ENCODE assay signal across 8 cellular contexts in the genomic region with DNA sequence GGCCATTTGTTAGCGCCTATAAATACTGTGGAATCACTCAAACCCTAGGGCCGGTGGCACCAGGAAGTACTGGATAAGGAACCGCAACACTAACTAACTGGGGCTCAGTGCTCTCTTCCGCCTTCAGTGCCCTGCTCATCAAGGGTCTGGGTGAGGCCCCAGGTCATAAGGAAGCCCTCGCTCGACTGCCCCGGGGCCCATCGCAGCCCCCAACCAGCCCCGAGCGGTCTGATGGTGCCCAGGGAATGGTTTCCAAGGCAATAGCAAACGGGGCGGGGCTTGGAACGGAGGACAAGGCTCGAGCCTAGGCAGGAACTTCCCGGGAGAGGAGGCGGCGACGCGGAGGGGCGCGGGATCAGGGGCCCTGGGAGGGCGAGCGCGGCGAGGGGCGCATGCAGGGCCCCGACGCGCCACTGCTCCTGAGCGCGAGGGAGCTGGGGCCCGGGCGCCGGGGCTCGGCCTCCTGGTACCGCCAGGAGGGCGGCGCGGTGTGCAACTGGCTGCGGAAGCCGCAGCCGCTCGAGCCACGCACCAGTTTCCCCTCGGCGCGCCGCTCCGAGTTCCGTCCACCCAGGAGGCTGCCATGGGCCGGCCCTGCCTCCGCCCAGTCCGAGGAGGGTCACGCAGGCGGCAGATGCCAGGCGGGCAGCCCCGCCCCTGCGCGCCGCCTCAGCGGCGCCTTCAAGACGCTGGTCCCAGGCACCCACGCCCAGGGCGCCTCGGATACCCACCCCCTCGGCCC. TPM values are rescaled to one million over a fixed set of nuclear protein-coding genes. Genes with fewer than 3 reads are reported as not detected.
DNase-seq lines count a peak whose midpoint lies in the region; ATAC-seq and TF ChIP-seq lines count a peak whose summit lies in the region.

TSS of gene TTLL3 (plus strand) at position 648 of the 742 bp plus-strand sequence. CDS start 400 bp downstream, outside the sequence.

- H3K9me3 Mint-ChIP-seq in CD8-positive, alpha-beta T cell: no peaks in the 10 kb centered on the region
- no peaks in the 10 kb centered on the region for H3K9me3 Mint-ChIP-seq in osteocyte (ENCODE audit: unreplicated experiment)

- H3K79me2 ChIP-seq in SU-DHL-6 (ENCODE audit: insufficient read depth, low read length): no peaks in the 10 kb centered on the region

- no peak for TF ChIP-seq CTCF in CD8-positive, alpha-beta T cell (IDR thresholded peaks at IDR 0.05)
- TF ChIP-seq CTCF in SU-DHL-6 (IDR thresholded peaks at IDR 0.05; ENCODE audit: insufficient read depth, low read length, poor library complexity, severe bottlenecking) (no peak), adrenal gland (IDR thresholded peaks at IDR 0.05) (peak in 1 of 6 experiments; percentile 13), osteocyte (IDR thresholded peaks at IDR 0.05) (no peak)

- no peaks in the 10 kb centered on the region for H4K20me1 ChIP-seq in SU-DHL-6 (ENCODE audit: low read depth, low read length)

- intact Hi-C loops in CD8-positive, alpha-beta T cell (cut with DNase I, micrococcal nuclease): loop anchor here (1.0 to 2.0 kb wide), 3 partner anchors 16 to 35 kb away; partner anchors contain the start of genes ARPC4 (in 1 of the 2), RPUSD3 (in 1 of the 2) and TADA3 (in 1 of the 2)
- intact Hi-C loops in adrenal gland (cut with DNase I) (loop anchor here in 1 of 2 donors (10.0 kb wide), 1 partner anchor 55 kb away; no protein-coding TSS in a partner anchor), Right ventricle myocardium superior (cut with DNase I) (no loop called here)

- H3K4me1 Mint-ChIP-seq in CD8-positive, alpha-beta T cell (ENCODE audit: low read depth): peaks cover 37% of the 10 kb centered on the region
- peaks cover 27% of the 10 kb centered on the region for H3K4me1 Mint-ChIP-seq in osteocyte (ENCODE audit: unreplicated experiment)

- TF ChIP-seq EP300 in Ishikawa (IDR thresholded peaks at IDR 0.05; ENCODE audit: borderline replicate concordance): 0 out of 2 replicates have a peak, but pooled peaks have one; percentile 26

- peak within 1 kb of the TSS; percentile 62 for H3K27ac ChIP-seq in CD8-positive, alpha-beta T cell (ENCODE audit: low read depth, low read length)
- peak within 1 kb of the TSS; percentile 51 for H3K27ac ChIP-seq in SU-DHL-6 (ENCODE audit: low read depth, low read length)
- peak within 1 kb of the TSS; percentile 11 to 93 (median 88) for H3K27ac ChIP-seq in adrenal gland

- H3K4me2 ChIP-seq in SU-DHL-6 (ENCODE audit: low read depth, low read length, poor library complexity, severe bottlenecking): peak within 1 kb of the TSS; percentile 60

- peak within 1 kb of the TSS; percentile 72 for H2AFZ ChIP-seq in SU-DHL-6 (ENCODE audit: low read depth, low read length, severe bottlenecking)

- CTCF ChIA-PET in CD8-positive, alpha-beta T cell (lab: Charles Lee): interaction anchor here (1.3 to 1.5 kb wide), 2 partner anchors 35 to 80 kb away, joined by 3 read pairs; no protein-coding TSS in a partner anchor

- peaks cover 26% of the 10 kb centered on the region for H3F3A ChIP-seq in SU-DHL-6 (ENCODE audit: insufficient read depth)

- no peak for TF ChIP-seq RAD21 in Ishikawa (IDR thresholded peaks at IDR 0.05; ENCODE audit: low read depth)

- H3K36me3 Mint-ChIP-seq in CD8-positive, alpha-beta T cell: peaks cover 33% of the 10 kb centered on the region
- H3K36me3 Mint-ChIP-seq in osteocyte (ENCODE audit: unreplicated experiment): peaks cover 9% of the 10 kb centered on the region

- H3K9me3 ChIP-seq in CD8-positive, alpha-beta T cell (ENCODE audit: low read length): no peaks in the 10 kb centered on the region
- H3K9me3 ChIP-seq in SU-DHL-6 (ENCODE audit: insufficient read depth, low read length) (no peaks in the 10 kb centered on the region), adrenal gland (replicated peaks in 1 of 3) (no peaks in the 10 kb centered on the region)

- H3K4me3 ChIP-seq in CD8-positive, alpha-beta T cell (ENCODE audit: low read depth, low read length): peak within 1 kb of the TSS; percentile 59
- H3K4me3 ChIP-seq in SU-DHL-6 (ENCODE audit: insufficient read depth, low read length, poor library complexity, severe bottlenecking): peak within 1 kb of the TSS; percentile 36
- H3K4me3 ChIP-seq in adrenal gland: peak within 1 kb of the TSS; percentile 5 to 68 (median 52)

- no peaks in the 10 kb centered on the region for H3K9me2 ChIP-seq in SU-DHL-6 (replicated peaks; ENCODE audit: insufficient read depth, low read length)

- DNase-seq in CD8-positive, alpha-beta T cell: peak; percentile 6 to 76 (median 45)
- DNase-seq in adrenal gland (peak; percentile 68 to 87 (median 78)), Right ventricle myocardium superior (peak; percentile 89), osteocyte (ENCODE audit: extremely low spot score, unreplicated experiment) (peak; percentile 89)

- H3K27me3 Mint-ChIP-seq in CD8-positive, alpha-beta T cell (ENCODE audit: low read depth): no peaks in the 10 kb centered on the region
- no peaks in the 10 kb centered on the region for H3K27me3 Mint-ChIP-seq in osteocyte (ENCODE audit: unreplicated experiment)

- H3K36me3 ChIP-seq in CD8-positive, alpha-beta T cell (ENCODE audit: insufficient read depth, low read length): peaks cover 14% of the 10 kb centered on the region
- no peaks in the 10 kb centered on the region for H3K36me3 ChIP-seq in SU-DHL-6 (ENCODE audit: low read length)
- H3K36me3 ChIP-seq in adrenal gland (replicated peaks in 1 of 2): peaks cover 0 to 32% of the 10 kb centered on the region in 2 donors

- TF ChIP-seq POLR2A in adrenal gland (IDR thresholded peaks at IDR 0.05): peak in 1 of 2 donors; percentile 73

- H3K4me3 Mint-ChIP-seq in CD8-positive, alpha-beta T cell: peak within 1 kb of the TSS; percentile 87
- peak within 1 kb of the TSS; percentile 84 for H3K4me3 Mint-ChIP-seq in osteocyte (ENCODE audit: unreplicated experiment)

- POLR2A ChIA-PET in CD8-positive, alpha-beta T cell (lab: Charles Lee): interaction anchor here (0.7 to 2.7 kb wide), 8 partner anchors 9 to 160 kb away, joined by 3 to 14 read pairs (median 4); partner anchors contain the start of genes ARPC4, BRPF1, JAGN1 and MTMR14

- 0 to 6% (median 3%) methylated on average over 4 to 67 of the region's 67 CpGs for WGBS in adrenal gland, 4 donors

- peak; percentile 64 for ATAC-seq in CD8-positive, alpha-beta T cell
- peak; percentile 48 for ATAC-seq in GM19452 (IDR thresholded peaks at IDR 0.05; ENCODE audit: unreplicated experiment)
- peak; percentile 89 for ATAC-seq in Right ventricle myocardium superior (ENCODE audit: poor library complexity)
- ATAC-seq in HG03139 (IDR thresholded peaks at IDR 0.05; ENCODE audit: unreplicated experiment): no peak

- H3K27me3 ChIP-seq in CD8-positive, alpha-beta T cell (ENCODE audit: insufficient read depth, low read length): no peaks in the 10 kb centered on the region
- H3K27me3 ChIP-seq in SU-DHL-6 (ENCODE audit: low read length) (no peaks in the 10 kb centered on the region), adrenal gland (no peaks in the 10 kb centered on the region)

- peak within 1 kb of the TSS; percentile 93 for H3K27ac Mint-ChIP-seq in CD8-positive, alpha-beta T cell
- H3K27ac Mint-ChIP-seq in osteocyte (ENCODE audit: unreplicated experiment): peak within 1 kb of the TSS; percentile 99

- peak within 1 kb of the TSS; percentile 56 for H3K9ac ChIP-seq in SU-DHL-6 (ENCODE audit: low read length)

- H3K4me1 ChIP-seq in CD8-positive, alpha-beta T cell (ENCODE audit: insufficient read depth, low read length): peaks cover 22% of the 10 kb centered on the region
- H3K4me1 ChIP-seq in adrenal gland (replicated peaks in 1 of 2): peaks cover 0 to 15% of the 10 kb centered on the region in 2 donors

TF ChIP-seq in Ishikawa, 13 proteins besides CTCF, POLR2A, EP300 and RAD21 (continues in another document):
- TF ChIP-seq, protein P1, sequence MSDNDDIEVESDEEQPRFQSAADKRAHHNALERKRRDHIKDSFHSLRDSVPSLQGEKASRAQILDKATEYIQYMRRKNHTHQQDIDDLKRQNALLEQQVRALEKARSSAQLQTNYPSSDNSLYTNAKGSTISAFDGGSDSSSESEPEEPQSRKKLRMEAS (IDR thresholded peaks at IDR 0.05): no peak
- TF ChIP-seq, protein P2, sequence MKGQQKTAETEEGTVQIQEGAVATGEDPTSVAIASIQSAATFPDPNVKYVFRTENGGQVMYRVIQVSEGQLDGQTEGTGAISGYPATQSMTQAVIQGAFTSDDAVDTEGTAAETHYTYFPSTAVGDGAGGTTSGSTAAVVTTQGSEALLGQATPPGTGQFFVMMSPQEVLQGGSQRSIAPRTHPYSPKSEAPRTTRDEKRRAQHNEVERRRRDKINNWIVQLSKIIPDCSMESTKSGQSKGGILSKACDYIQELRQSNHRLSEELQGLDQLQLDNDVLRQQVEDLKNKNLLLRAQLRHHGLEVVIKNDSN (IDR thresholded peaks at IDR 0.05): 0 out of 2 replicates have a peak, but pooled peaks have one; percentile 17
- TF ChIP-seq TAF1 (IDR thresholded peaks at IDR 0.05; ENCODE audit: low read depth) (peak; percentile 57; the same call in 1 of the 2 replicates), CEBPB (IDR thresholded peaks at IDR 0.05) (no peak)
- TF ChIP-seq, protein P3, sequence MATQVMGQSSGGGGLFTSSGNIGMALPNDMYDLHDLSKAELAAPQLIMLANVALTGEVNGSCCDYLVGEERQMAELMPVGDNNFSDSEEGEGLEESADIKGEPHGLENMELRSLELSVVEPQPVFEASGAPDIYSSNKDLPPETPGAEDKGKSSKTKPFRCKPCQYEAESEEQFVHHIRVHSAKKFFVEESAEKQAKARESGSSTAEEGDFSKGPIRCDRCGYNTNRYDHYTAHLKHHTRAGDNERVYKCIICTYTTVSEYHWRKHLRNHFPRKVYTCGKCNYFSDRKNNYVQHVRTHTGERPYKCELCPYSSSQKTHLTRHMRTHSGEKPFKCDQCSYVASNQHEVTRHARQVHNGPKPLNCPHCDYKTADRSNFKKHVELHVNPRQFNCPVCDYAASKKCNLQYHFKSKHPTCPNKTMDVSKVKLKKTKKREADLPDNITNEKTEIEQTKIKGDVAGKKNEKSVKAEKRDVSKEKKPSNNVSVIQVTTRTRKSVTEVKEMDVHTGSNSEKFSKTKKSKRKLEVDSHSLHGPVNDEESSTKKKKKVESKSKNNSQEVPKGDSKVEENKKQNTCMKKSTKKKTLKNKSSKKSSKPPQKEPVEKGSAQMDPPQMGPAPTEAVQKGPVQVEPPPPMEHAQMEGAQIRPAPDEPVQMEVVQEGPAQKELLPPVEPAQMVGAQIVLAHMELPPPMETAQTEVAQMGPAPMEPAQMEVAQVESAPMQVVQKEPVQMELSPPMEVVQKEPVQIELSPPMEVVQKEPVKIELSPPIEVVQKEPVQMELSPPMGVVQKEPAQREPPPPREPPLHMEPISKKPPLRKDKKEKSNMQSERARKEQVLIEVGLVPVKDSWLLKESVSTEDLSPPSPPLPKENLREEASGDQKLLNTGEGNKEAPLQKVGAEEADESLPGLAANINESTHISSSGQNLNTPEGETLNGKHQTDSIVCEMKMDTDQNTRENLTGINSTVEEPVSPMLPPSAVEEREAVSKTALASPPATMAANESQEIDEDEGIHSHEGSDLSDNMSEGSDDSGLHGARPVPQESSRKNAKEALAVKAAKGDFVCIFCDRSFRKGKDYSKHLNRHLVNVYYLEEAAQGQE (IDR thresholded peaks at IDR 0.05; ENCODE audit: low read depth): 0 out of 2 replicates have a peak, but pooled peaks have one; percentile 7

RNA-seq across cellular contexts. Expression of gene TTLL3, which starts in this region (rescaled TPM):
- total RNA-seq in CD8-positive, alpha-beta T cell: 10 to 100 TPM; 44.6 to 46.2 TPM
- total RNA-seq in adrenal gland (10 to 100 TPM; 13.8 to 68.0 (median 45.5) TPM), Right ventricle myocardium superior (11.1 TPM), osteocyte (53.6 and 54.8 TPM in 2 replicates)
- 100 to 1,000 TPM in 2 of 3 donors, 10 to 100 TPM in 1; 10.1 to 214 (median 146) TPM for polyA plus RNA-seq in adrenal gland
